In the genomic region with DNA sequence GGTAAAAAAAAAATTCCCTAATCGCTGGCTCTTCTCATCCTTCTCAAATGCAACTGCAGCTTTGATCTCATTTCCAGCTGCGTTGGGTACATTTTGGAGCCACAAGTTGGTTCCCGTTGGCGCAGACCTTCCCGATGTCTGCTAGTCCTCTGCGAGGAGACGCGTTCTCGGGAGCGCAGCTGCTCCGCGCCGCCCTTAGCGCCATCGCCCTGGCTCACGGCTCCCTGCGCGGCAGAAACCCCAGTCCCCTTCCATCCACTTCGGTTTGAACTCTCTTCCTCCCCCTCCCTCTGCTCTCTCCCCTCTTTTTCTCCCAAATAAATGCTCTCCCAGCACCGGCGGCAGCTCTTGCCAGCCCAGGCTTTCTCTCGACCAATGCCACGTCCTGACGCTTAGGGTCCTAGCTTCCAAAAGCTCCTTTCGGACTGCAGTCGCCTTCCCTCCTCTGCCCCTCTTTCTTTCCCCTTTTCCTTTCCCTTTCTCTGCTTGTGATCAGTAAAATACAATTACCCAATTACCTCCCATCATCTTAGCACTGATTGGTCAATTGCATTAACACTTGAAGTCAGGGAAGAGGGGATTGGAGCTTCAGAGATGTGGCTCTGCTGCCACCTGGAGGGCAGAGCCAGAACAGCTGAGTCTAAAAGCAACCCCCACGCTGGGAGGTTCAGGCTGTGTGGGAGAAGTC, we compare ENCODE assay signal across 8 cellular contexts.
DNase-seq lines count a peak whose midpoint lies in the region; FAIRE-seq and TF ChIP-seq lines count a peak whose summit lies in the region.

No MANE protein-coding gene starts in this region.

- H3K23ac ChIP-seq in H9 (ENCODE audit: insufficient read length, low read depth, low read length), result no peak overlapping the region

- DNase-seq in activated T-cell treated with anti-CD3 and anti-CD28 coated beads for 24 hours (ENCODE audit: low read depth) (peak; percentile 7), activated T-cell treated with anti-CD3 and anti-CD28 coated beads for 4 hours (no peak), H9 (peak; percentile 79), SK-MEL-5 (ENCODE audit: low read depth, low spot score) (peak; percentile 89), chondrocyte (ENCODE audit: low spot score) (no peak), keratinocyte (ENCODE audit: low read depth, low spot score) (peak; percentile 1), smooth muscle cell of the brain vasculature (ENCODE audit: low read depth, low spot score) (peak; percentile 65)

- H3K27me3 Mint-ChIP-seq in H9 (ENCODE audit: low read depth) (peaks cover 49% of the 10 kb centered on the region), chondrocyte (ENCODE audit: low read depth) (peaks cover 22% of the 10 kb centered on the region)

- no peak overlapping the region for H3K14ac ChIP-seq in H9 (ENCODE audit: insufficient read depth, low read length)

- H3K27ac ChIP-seq in H9 (ENCODE audit: insufficient read length, low read depth, low read length) (no peak overlapping the region), keratinocyte (ENCODE audit: control insufficient read depth, insufficient read depth, low read length) (no peak overlapping the region)

- H3K27me3 ChIP-seq in H9 (ENCODE audit: insufficient read depth, low read length), result peaks cover 12% of the 10 kb centered on the region; the same call in 1 of the 2 replicates
- no peaks in the 10 kb centered on the region for H3K27me3 ChIP-seq in keratinocyte (ENCODE audit: control insufficient read depth, extremely low read depth, insufficient read depth, low read length)

- H4K8ac ChIP-seq in H9 (replicated peaks; ENCODE audit: insufficient read length, low read depth, low read length), result no peak overlapping the region

- peak overlapping the region; percentile 43 for H2AFZ ChIP-seq in H9 (ENCODE audit: low read length)
- peak overlapping the region; percentile 70 for H2AFZ ChIP-seq in keratinocyte (ENCODE audit: control insufficient read depth, low read length)

- no peak overlapping the region for H2AK5ac ChIP-seq in H9 (ENCODE audit: insufficient read length, low read length)

- H3K4ac ChIP-seq in H9 (ENCODE audit: low read depth, low read length), result no peak overlapping the region

- H3K56ac ChIP-seq in H9 (ENCODE audit: insufficient read length, low read depth, low read length), result no peak overlapping the region

- WGBS in H9 (ENCODE audit: extremely low coverage, insufficient read length, low lambda C conversion rate), result no CpG with 5 or more reads among the region's 27 CpGs

- H2BK15ac ChIP-seq in H9 (ENCODE audit: low read depth, low read length), result no peak overlapping the region

- peaks cover 11% of the 10 kb centered on the region for H3K23me2 ChIP-seq in H9 (ENCODE audit: insufficient read length, low read depth, low read length, poor library complexity, severe bottlenecking)

- no peaks in the 10 kb centered on the region for H3K79me1 ChIP-seq in H9 (ENCODE audit: insufficient read depth, low read depth, low read length, poor library complexity, severe bottlenecking)

- no peak overlapping the region for H2BK5ac ChIP-seq in H9 (ENCODE audit: insufficient read length, low read length)

- H3K79me2 ChIP-seq in H9 (ENCODE audit: insufficient read depth, low read length) (no peaks in the 10 kb centered on the region), keratinocyte (ENCODE audit: control insufficient read depth, insufficient read depth, low read length) (no peaks in the 10 kb centered on the region)

- H3K9me3 ChIP-seq in H9 (ENCODE audit: control insufficient read depth, low read depth, low read length), result no peaks in the 10 kb centered on the region
- H3K9me3 ChIP-seq in keratinocyte (ENCODE audit: control insufficient read depth, low read depth, low read length), result no peaks in the 10 kb centered on the region

- H4K91ac ChIP-seq in H9 (ENCODE audit: insufficient read length, low read depth, low read length), result no peak overlapping the region

- H3K4me2 ChIP-seq in H9 (ENCODE audit: insufficient read depth, insufficient read length, low read length), result peak overlapping the region; percentile 76
- peak overlapping the region; percentile 65 for H3K4me2 ChIP-seq in keratinocyte (ENCODE audit: control insufficient read depth, extremely low read depth, insufficient read depth, low read depth, low read length)

- H3K4me1 Mint-ChIP-seq in H9, result peaks cover 38 to 41% of the 10 kb centered on the region in 2 experiments
- peaks cover 38% of the 10 kb centered on the region for H3K4me1 Mint-ChIP-seq in chondrocyte (ENCODE audit: low read depth)

- no peak overlapping the region for H3T11ph ChIP-seq in H9 (ENCODE audit: low read length)

- in situ Hi-C loops in SK-MEL-5 (cut with HindIII; ENCODE audit: low pct_unique_long_range_greater_than_20kb, low sequenced_read_pairs), result no loop called here

- H3K4me1 ChIP-seq in H9 (ENCODE audit: insufficient read depth, low read length) (no peaks in the 10 kb centered on the region), keratinocyte (ENCODE audit: control insufficient read depth, extremely low read depth, insufficient read depth, low read length) (peaks cover 2% of the 10 kb centered on the region)

- no peak overlapping the region for H3K18ac ChIP-seq in H9 (ENCODE audit: insufficient read length, low read depth, low read length)

- no peaks in the 10 kb centered on the region for H3K9me1 ChIP-seq in keratinocyte (ENCODE audit: control insufficient read depth, extremely low read depth, insufficient read depth, low read length)

- no peaks in the 10 kb centered on the region for H3K36me3 ChIP-seq in keratinocyte (ENCODE audit: control insufficient read depth in 2 of 2, extremely low read depth in 1 of 2, insufficient read depth in 2 of 2, low read length in 2 of 2)

- H4K20me1 ChIP-seq in H9 (ENCODE audit: control insufficient read depth, insufficient read depth, insufficient read length), result no peaks in the 10 kb centered on the region
- H4K20me1 ChIP-seq in keratinocyte (ENCODE audit: control insufficient read depth, extremely low read depth, insufficient read depth, low read length), result no peaks in the 10 kb centered on the region

- H4K5ac ChIP-seq in H9 (ENCODE audit: insufficient read length, low read depth, low read length), result no peak overlapping the region

- no peak overlapping the region for H2BK12ac ChIP-seq in H9 (ENCODE audit: insufficient read length, low read depth, low read length)

- H3K9me3 Mint-ChIP-seq in H9, result no peaks in the 10 kb centered on the region; a peak in 2 of 5 replicates
- H3K9me3 Mint-ChIP-seq in chondrocyte (ENCODE audit: low read depth), result no peaks in the 10 kb centered on the region

- TF ChIP-seq CTCF in H9 (conservative IDR thresholded peaks at IDR 0.05) (peak; percentile 95), LNCAP (IDR thresholded peaks at IDR 0.05) (peak; percentile 96), chondrocyte (IDR thresholded peaks at IDR 0.05) (peak; percentile 98), keratinocyte (optimal IDR thresholded peaks at IDR 0.05 in 1 of 3, IDR thresholded peaks at IDR 0.05 in 1 of 3, conservative IDR thresholded peaks at IDR 0.05 in 1 of 3; ENCODE audit: extremely low read depth in 1 of 3, insufficient read depth in 2 of 3, low read length in 3 of 3) (peak; percentile 70 to 76 (median 75))

- dilution Hi-C loops in keratinocyte (cut with MboI; ENCODE audit: extremely low pct_ligation_motif_present, low sequenced_read_pairs), result no loop called here

- H3K27ac Mint-ChIP-seq in H9 (peak overlapping the region; percentile 21 to 96 (median 71)), chondrocyte (ENCODE audit: unreplicated experiment) (peak overlapping the region; percentile 88)

- FAIRE-seq in keratinocyte (lab: Jason Lieb, UNC), result peak; percentile 13

- no peak overlapping the region for H2BK120ac ChIP-seq in H9 (ENCODE audit: low read depth, low read length, poor library complexity, severe bottlenecking)

- no peaks in the 10 kb centered on the region; a peak in 1 of 7 replicates for H3K36me3 Mint-ChIP-seq in H9 (ENCODE audit: insufficient read depth in 1 of 3, low read depth in 3 of 3)
- H3K36me3 Mint-ChIP-seq in chondrocyte (ENCODE audit: low read depth), result no peaks in the 10 kb centered on the region

- H3K4me3 Mint-ChIP-seq in H9, result peak overlapping the region; percentile 90 to 92
- H3K4me3 Mint-ChIP-seq in chondrocyte (ENCODE audit: unreplicated experiment), result peak overlapping the region; percentile 85

- H3K4me3 ChIP-seq in keratinocyte (ENCODE audit: control insufficient read depth in 2 of 3, extremely low read depth in 1 of 3, insufficient read depth in 2 of 3, low read depth in 1 of 3, low read length in 3 of 3), result peak overlapping the region; percentile 27 to 50 (median 41)

- H3K9ac ChIP-seq in H9 (ENCODE audit: extremely low read depth, insufficient read length, low read length), result peak overlapping the region; percentile 25
- no peak overlapping the region for H3K9ac ChIP-seq in keratinocyte (ENCODE audit: control insufficient read depth, extremely low read depth, insufficient read depth, low read length)

- H2BK20ac ChIP-seq in H9 (ENCODE audit: low read depth, low read length, poor library complexity, severe bottlenecking), result no peak overlapping the region

Comparison
In these comparisons a context has a peak if more than half of its experiments do, and no peak if none do; other contexts are left out.
1. DNase-seq: peak in activated T-cell treated with anti-CD3 and anti-CD28 coated beads for 24 hours (single experiment), H9 (single experiment), SK-MEL-5 (single experiment), keratinocyte (single experiment) and smooth muscle cell of the brain vasculature (single experiment); none in activated T-cell treated with anti-CD3 and anti-CD28 coated beads for 4 hours (single experiment) and chondrocyte (single experiment).
2. Peak in every context shown above with its lines, with median percentiles within 50 percentile points of each other: CTCF ChIP-seq.